In the genomic region with DNA sequence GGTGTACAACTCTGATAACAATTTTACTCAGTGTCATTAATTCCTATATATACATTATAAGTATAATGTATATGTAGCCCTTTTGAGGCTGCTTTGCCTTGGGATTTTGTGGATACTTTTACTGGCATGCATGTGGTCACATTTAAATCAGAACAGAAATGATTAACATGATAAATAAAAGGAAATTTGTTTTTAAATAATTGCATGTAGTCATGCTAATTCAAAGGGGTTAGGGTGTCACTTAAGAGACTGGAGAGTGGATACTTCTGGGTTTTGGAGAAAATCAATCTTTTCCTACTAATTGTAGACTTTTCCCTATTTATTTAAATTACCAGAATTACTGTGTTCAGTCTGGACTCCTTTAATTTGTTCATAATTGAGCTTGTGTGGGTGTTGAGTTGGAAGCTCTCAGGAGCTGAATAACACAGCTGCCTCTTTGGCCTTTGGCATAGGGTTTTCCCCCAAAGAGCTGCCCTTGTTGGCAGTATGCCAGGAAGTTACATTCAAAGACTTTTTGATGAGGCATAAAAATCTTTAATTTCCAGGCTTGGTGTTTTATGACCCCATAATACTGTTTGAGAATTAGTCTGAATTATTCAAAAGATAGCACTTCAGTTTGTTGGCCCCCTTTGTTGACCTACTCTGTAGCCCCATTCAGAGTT, we compare ENCODE assay signal across 15 cellular contexts.
A peak's percentile ranks its signal among the peaks of the same experiment; 100 is the strongest.
DNase-seq lines count a peak whose midpoint lies in the region; ATAC-seq lines count a peak whose summit lies in the region.
"Had no signal": no experiment of that assay in that cellular context is flagged by ENCODE, and none has a peak within 500 bp of the region (broad histone marks: within the 10 kb centered on the region; RNA-seq: fewer than 3 reads in every experiment).

No MANE protein-coding gene starts in this region.

- ATAC-seq in T-cell (replicated peaks in 1 of 4) (peak in 1 of 4 experiments; percentile 40), HG02588 (IDR thresholded peaks at IDR 0.05; ENCODE audit: unreplicated experiment) (no peak)
- ATAC-seq: HCT116, natural killer cell had no signal

- no peaks in the 10 kb centered on the region for H3K27me3 Mint-ChIP-seq in T-cell

- peaks cover 7 to 13% (median 7%) of the 10 kb centered on the region in 3 donors for H3K4me1 Mint-ChIP-seq in T-cell
- H3K4me1 Mint-ChIP-seq: natural killer cell had no signal

- 0 out of 2 replicates have a peak overlapping the region, but pooled peaks have one; percentile 4 for H3K9ac ChIP-seq in ES-I3 (ENCODE audit: low read depth, low read length)
- peak overlapping the region; percentile 26; the same call in 1 of the 2 replicates for H3K9ac ChIP-seq in iPS-20b (ENCODE audit: low read depth, low read length)

- POLR2A ChIA-PET in T-cell (lab: Charles Lee) = interaction anchor here in 1 of 2 donors (0.6 kb wide), 1 partner anchor 96 kb away, joined by 3 read pairs; no protein-coding TSS in a partner anchor

- H3K4me3 Mint-ChIP-seq in T-cell = no peak overlapping the region
- H3K4me3 Mint-ChIP-seq: activated T-helper 1 cell treated with anti-CD3 and anti-CD28 coated beads, Interleukin-12 subunit alpha, Interleukin-12 subunit beta, Interleukin-2, Interleukin-4 antibody, amounts not matched to agents 30 ng/mL and 10 ng/mL and 1 ng/mL, durations not matched to agents 14 hours and 24 hours and 36 hours; natural killer cell had no signal

- no peaks in the 10 kb centered on the region for H3K36me3 Mint-ChIP-seq in T-cell
- H3K36me3 Mint-ChIP-seq: natural killer cell had no signal

- H3K9me3 ChIP-seq in ES-I3 (ENCODE audit: control insufficient read depth, insufficient read depth, low read length) (no peaks in the 10 kb centered on the region), iPS-20b (ENCODE audit: insufficient read depth, low read depth, low read length) (no peaks in the 10 kb centered on the region)
- H3K9me3 ChIP-seq in effector memory CD4-positive, alpha-beta T cell (ENCODE audit: control insufficient read depth, low read length) = no peaks in the 10 kb centered on the region
- H3K9me3 ChIP-seq: uterus had no signal

- H3K4me1 ChIP-seq in ES-I3 (ENCODE audit: insufficient read depth, low read length) = peaks cover 36% of the 10 kb centered on the region; the same call in 1 of the 2 replicates
- peaks cover 31% of the 10 kb centered on the region for H3K4me1 ChIP-seq in iPS-20b (ENCODE audit: insufficient read depth, low read length)
- no peaks in the 10 kb centered on the region for H3K4me1 ChIP-seq in effector memory CD4-positive, alpha-beta T cell (ENCODE audit: control insufficient read depth, insufficient read depth, low read length, poor library complexity, severe bottlenecking)
- H3K4me1 ChIP-seq: uterus had no signal

- no peak overlapping the region for H3K27ac Mint-ChIP-seq in T-cell
- H3K27ac Mint-ChIP-seq: activated T-helper 1 cell treated with anti-CD3 and anti-CD28 coated beads, Interleukin-12 subunit alpha, Interleukin-12 subunit beta, Interleukin-2, Interleukin-4 antibody, amounts not matched to agents 30 ng/mL and 10 ng/mL and 1 ng/mL, durations not matched to agents 14 hours and 24 hours and 36 hours; natural killer cell had no signal

- H3K36me3 ChIP-seq in ES-I3 (ENCODE audit: insufficient read depth, low read length) (no peaks in the 10 kb centered on the region), iPS-20b (ENCODE audit: insufficient read depth, low read depth, low read length) (no peaks in the 10 kb centered on the region)
- no peaks in the 10 kb centered on the region for H3K36me3 ChIP-seq in effector memory CD4-positive, alpha-beta T cell (ENCODE audit: control insufficient read depth, insufficient read depth, low read length)
- H3K36me3 ChIP-seq: uterus had no signal

- peak overlapping the region; percentile 93 for H3K27ac ChIP-seq in iPS-20b (ENCODE audit: low read length)
- H3K27ac ChIP-seq in effector memory CD4-positive, alpha-beta T cell (ENCODE audit: insufficient read depth, low read length, poor library complexity, severe bottlenecking) = no peak overlapping the region
- H3K27ac ChIP-seq: RWPE1, uterus had no signal

- H3K9me3 Mint-ChIP-seq in T-cell = no peaks in the 10 kb centered on the region
- H3K9me3 Mint-ChIP-seq: activated T-helper 1 cell treated with anti-CD3 and anti-CD28 coated beads, Interleukin-12 subunit alpha, Interleukin-12 subunit beta, Interleukin-2, Interleukin-4 antibody, amounts not matched to agents 30 ng/mL and 10 ng/mL and 1 ng/mL, durations not matched to agents 14 hours and 24 hours and 36 hours; natural killer cell had no signal

- peak overlapping the region; percentile 46; the same call in 1 of the 2 replicates for H3K4me3 ChIP-seq in iPS-20b (ENCODE audit: low read length)
- H3K4me3 ChIP-seq in effector memory CD4-positive, alpha-beta T cell (ENCODE audit: insufficient read depth, low read depth, low read length, poor library complexity, severe bottlenecking) = no peak overlapping the region
- H3K4me3 ChIP-seq: skin epidermis, uterus had no signal

- CTCF ChIA-PET in T-cell (lab: Charles Lee) = no interaction called here

- H3K27me3 ChIP-seq in iPS-20b (ENCODE audit: insufficient read depth, low read length) = no peaks in the 10 kb centered on the region
- H3K27me3 ChIP-seq in effector memory CD4-positive, alpha-beta T cell (replicated peaks; ENCODE audit: control insufficient read depth, insufficient read depth, low read length, poor library complexity, severe bottlenecking) = no peaks in the 10 kb centered on the region
- H3K27me3 ChIP-seq: uterus had no signal

- DNase-seq in NCI-H2171 treated with DMSO at 0.1 percent for 48 hours (lab: John Stamatoyannopoulos, UW) (peak; percentile 20), NCI-H2171 (lab: John Stamatoyannopoulos, UW) (no peak), T-cell (peak in 18 of 34 experiments; percentile 1 to 38 (median 14)), NCI-H187 treated with DMSO at 0.1 percent for 48 hours (lab: John Stamatoyannopoulos, UW) (no peak)
- no peak for DNase-seq in effector memory CD4-positive, alpha-beta T cell
- DNase-seq: KBM-7, natural killer cell had no signal

Comparison
In these comparisons a context has a peak if more than half of its experiments do, and no peak if none do; other contexts are left out.
1. DNase-seq: peak in NCI-H2171 treated with DMSO at 0.1 percent for 48 hours (single experiment) and T-cell (18 of 34); none in NCI-H2171 (single experiment), effector memory CD4-positive, alpha-beta T cell (0 of 3) and NCI-H187 treated with DMSO at 0.1 percent for 48 hours (single experiment).